Comparison of ENCODE assay signal across 10 cellular contexts in the genomic region with DNA sequence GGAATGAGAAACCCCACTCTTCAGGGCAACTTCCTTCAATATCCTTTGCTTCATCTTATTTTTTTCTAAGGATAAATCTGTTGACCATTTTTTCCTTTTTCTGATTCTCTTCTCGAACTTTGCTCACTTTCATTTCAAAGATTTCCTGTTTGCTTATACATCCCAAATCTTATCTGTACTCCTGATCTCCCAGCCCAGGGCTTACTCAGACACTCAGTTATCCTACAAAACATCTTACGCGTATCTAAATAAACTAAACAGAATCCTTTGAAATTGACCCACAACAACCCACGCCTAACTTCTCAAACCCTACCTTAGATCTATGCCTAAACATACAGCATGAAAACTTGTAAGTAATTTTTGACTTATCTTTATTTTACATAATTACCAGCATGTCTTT.
"Had no signal": no experiment of that assay in that cellular context is flagged by ENCODE, and none has a peak within 500 bp of the region (broad histone marks: within the 10 kb centered on the region; RNA-seq: fewer than 3 reads in every experiment).

No MANE protein-coding gene starts in this region.

- H3K9me3 Mint-ChIP-seq: stimulated activated effector memory CD8-positive, alpha-beta T cell treated with anti-CD3 and anti-CD28 coated beads, Interleukin-12 subunit alpha, Interleukin-12 subunit beta, amount 100 ng/mL, for 72 hours had no signal

- DNase-seq: activated CD4-positive, CD25-positive, alpha-beta regulatory T cell; activated gamma-delta T cell; caudate nucleus; colonic mucosa; hippocampal formation; kidney glomerular epithelial cell; T-helper 1 cell had no signal

- FAIRE-seq: TTC549 had no signal

- H3K4me3 Mint-ChIP-seq: neural crest cell; stimulated activated effector memory CD8-positive, alpha-beta T cell treated with anti-CD3 and anti-CD28 coated beads, Interleukin-12 subunit alpha, Interleukin-12 subunit beta, amount 100 ng/mL, for 72 hours had no signal

- ATAC-seq: stimulated activated effector memory CD8-positive, alpha-beta T cell treated with anti-CD3 and anti-CD28 coated beads, Interleukin-12 subunit alpha, Interleukin-12 subunit beta, amount 100 ng/mL, for 72 hours had no signal

- H3K27ac Mint-ChIP-seq: stimulated activated effector memory CD8-positive, alpha-beta T cell treated with anti-CD3 and anti-CD28 coated beads, Interleukin-12 subunit alpha, Interleukin-12 subunit beta, amount 100 ng/mL, for 72 hours had no signal

- H3K4me1 Mint-ChIP-seq: stimulated activated effector memory CD8-positive, alpha-beta T cell treated with anti-CD3 and anti-CD28 coated beads, Interleukin-12 subunit alpha, Interleukin-12 subunit beta, amount 100 ng/mL, for 72 hours had no signal
